ENCODE assay signal across 17 cellular contexts in the genomic region with DNA sequence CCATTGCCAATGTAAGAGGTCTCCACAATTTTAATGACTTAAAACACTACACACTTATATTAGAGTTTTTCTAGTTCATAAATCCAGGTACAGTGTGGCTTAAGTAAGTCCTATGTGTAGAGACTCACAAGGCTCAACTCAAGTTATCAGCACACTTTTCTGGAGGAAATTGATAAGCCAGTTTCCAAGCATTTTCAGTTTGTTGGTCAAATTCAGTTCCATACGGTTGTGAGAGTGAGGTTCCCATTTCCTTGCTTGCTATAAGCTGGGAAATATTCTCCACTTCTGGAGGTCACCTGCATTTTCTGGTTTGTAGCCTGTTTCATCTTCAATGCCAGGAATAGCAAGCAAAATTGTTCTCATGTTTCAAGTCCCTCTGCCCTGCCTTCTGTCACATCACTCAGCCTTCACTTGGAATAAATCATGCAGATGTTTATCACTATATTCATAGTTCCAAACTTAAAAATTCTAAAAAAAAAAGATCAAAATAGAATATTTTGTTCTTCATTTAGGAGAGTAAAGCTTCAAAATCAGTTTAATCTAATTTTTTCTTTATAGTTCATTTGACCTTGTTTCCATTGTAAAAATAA.
"Had no signal": no experiment of that assay in that cellular context is flagged by ENCODE, and none has a peak within 500 bp of the region (broad histone marks: within the 10 kb centered on the region; RNA-seq: fewer than 3 reads in every experiment).

No MANE protein-coding gene starts in this region.

- H3K4me1 Mint-ChIP-seq: naive thymus-derived CD8-positive, alpha-beta T cell; stimulated activated naive B cell treated with anti-CD40 and anti-IgM and Interleukin-4, amounts not matched to agents 10 μg/mL and 1 μg/mL and 100 μg/mL, for 72 hours had no signal

- H3K36me3 Mint-ChIP-seq: naive thymus-derived CD8-positive, alpha-beta T cell; stimulated activated naive B cell treated with anti-CD40 and anti-IgM and Interleukin-4, amounts not matched to agents 10 μg/mL and 1 μg/mL and 100 μg/mL, for 72 hours had no signal

- H3K4me3 Mint-ChIP-seq: dendritic cell treated with granulocyte-macrophage colony-stimulating factor and Interleukin-4, amounts not matched to agents 40 ng/mL and 50 ng/mL, for 4 days; effector memory CD8-positive, alpha-beta T cell; naive thymus-derived CD8-positive, alpha-beta T cell; stimulated activated naive B cell treated with anti-CD40 and anti-IgM and Interleukin-4, amounts not matched to agents 10 μg/mL and 1 μg/mL and 100 μg/mL, for 72 hours had no signal

- DNase-seq: effector memory CD8-positive, alpha-beta T cell; gastrocnemius medialis; heart right ventricle; hypothalamus; kidney glomerular epithelial cell; mesendoderm; naive thymus-derived CD8-positive, alpha-beta T cell; psoas muscle; retina; sigmoid colon; stimulated activated CD4-positive, alpha-beta T cell treated with anti-CD3 and anti-CD28 coated beads, Interleukin-2, amount 100 ng/mL, for 24 hours; stimulated activated CD4-positive, alpha-beta T cell treated with anti-CD3 and anti-CD28 coated beads, Interleukin-4, amount 100 ng/mL, for 4 hours; stimulated activated naive B cell treated with anti-CD40 and anti-IgM and Interleukin-4, amounts not matched to agents 10 μg/mL and 1 μg/mL and 100 μg/mL, for 72 hours; stomach; substantia nigra; transverse colon had no signal

- H3K27me3 Mint-ChIP-seq: dendritic cell treated with granulocyte-macrophage colony-stimulating factor and Interleukin-4, amounts not matched to agents 40 ng/mL and 50 ng/mL, for 4 days; effector memory CD8-positive, alpha-beta T cell; naive thymus-derived CD8-positive, alpha-beta T cell; stimulated activated naive B cell treated with anti-CD40 and anti-IgM and Interleukin-4, amounts not matched to agents 10 μg/mL and 1 μg/mL and 100 μg/mL, for 72 hours had no signal

- ATAC-seq: effector memory CD8-positive, alpha-beta T cell; gastrocnemius medialis; heart right ventricle; naive thymus-derived CD8-positive, alpha-beta T cell; psoas muscle; stimulated activated naive B cell treated with anti-CD40 and anti-IgM and Interleukin-4, amounts not matched to agents 10 μg/mL and 1 μg/mL and 100 μg/mL, for 72 hours had no signal

- H3K27ac Mint-ChIP-seq: dendritic cell treated with granulocyte-macrophage colony-stimulating factor and Interleukin-4, amounts not matched to agents 40 ng/mL and 50 ng/mL, for 4 days; effector memory CD8-positive, alpha-beta T cell; naive thymus-derived CD8-positive, alpha-beta T cell; stimulated activated naive B cell treated with anti-CD40 and anti-IgM and Interleukin-4, amounts not matched to agents 10 μg/mL and 1 μg/mL and 100 μg/mL, for 72 hours had no signal
